In the genomic region with DNA sequence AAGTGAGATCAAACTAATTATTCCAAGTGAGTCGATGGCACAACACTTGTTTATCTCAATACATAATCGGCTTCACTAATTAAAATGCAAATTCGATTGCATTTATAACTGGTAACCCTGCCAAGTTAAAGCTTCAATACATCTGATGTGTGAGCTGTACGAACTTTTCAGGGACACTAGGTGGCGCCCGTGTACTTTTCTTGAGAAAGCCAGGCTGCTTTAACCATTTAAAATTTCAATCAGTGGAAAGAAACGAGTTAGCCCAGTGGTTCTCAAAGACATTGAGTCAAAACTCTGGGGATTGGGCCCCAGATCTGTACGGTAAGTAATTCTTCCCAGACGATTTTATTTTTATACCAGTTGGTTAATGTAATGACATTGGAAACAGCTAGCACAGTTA, we compare ENCODE assay signal across 8 cellular contexts.
DNase-seq lines count a peak whose midpoint lies in the region; ATAC-seq and TF ChIP-seq lines count a peak whose summit lies in the region.

No MANE protein-coding gene starts in this region.

- ATAC-seq in HG03469 (IDR thresholded peaks at IDR 0.05; ENCODE audit: unreplicated experiment): peak; percentile 35

- H3K27me3 Mint-ChIP-seq in activated CD4-positive, alpha-beta T cell treated with anti-CD3 and anti-CD28 coated beads, Interleukin-2, amount 10 ng/mL, durations not matched to agents 7 days and 5 days: peaks cover 6% of the 10 kb centered on the region
- H3K27me3 Mint-ChIP-seq in mesothelial cell of epicardium (ENCODE audit: low read depth): peaks cover 9% of the 10 kb centered on the region

- DNase-seq in NCI-H526 (lab: John Stamatoyannopoulos, UW) (peak; percentile 73 to 92), ecto neural progenitor cell (ENCODE audit: low spot score) (peak; percentile 66), mesothelial cell of epicardium (ENCODE audit: low spot score in 2 of 2, unreplicated experiment in 2 of 2) (peak; percentile 40 to 66), mesenteric fat pad (ENCODE audit: low spot score) (no peak)
- DNase-seq in activated CD4-positive, alpha-beta T cell treated with anti-CD3 and anti-CD28 coated beads, Interleukin-2, amount 10 ng/mL, durations not matched to agents 7 days and 5 days: peak; percentile 57
- DNase-seq in stimulated activated CD8-positive, alpha-beta memory T cell treated with anti-CD3 and anti-CD28 coated beads, Interleukin-7, amount 100 ng/mL, for 48 hours (ENCODE audit: extremely low read depth in 1 of 2, low read depth in 1 of 2): peak; percentile 8 to 16

- H3K4me3 Mint-ChIP-seq in activated CD4-positive, alpha-beta T cell treated with anti-CD3 and anti-CD28 coated beads, Interleukin-2, amount 10 ng/mL, durations not matched to agents 7 days and 5 days: no peak overlapping the region
- no peak overlapping the region for H3K4me3 Mint-ChIP-seq in mesothelial cell of epicardium

- H3K9me3 Mint-ChIP-seq in activated CD4-positive, alpha-beta T cell treated with anti-CD3 and anti-CD28 coated beads, Interleukin-2, amount 10 ng/mL, durations not matched to agents 7 days and 5 days: no peaks in the 10 kb centered on the region
- H3K9me3 Mint-ChIP-seq in mesothelial cell of epicardium: peaks cover 15% of the 10 kb centered on the region

- no peaks in the 10 kb centered on the region for H3K36me3 Mint-ChIP-seq in activated CD4-positive, alpha-beta T cell treated with anti-CD3 and anti-CD28 coated beads, Interleukin-2, amount 10 ng/mL, durations not matched to agents 7 days and 5 days (ENCODE audit: low read depth)
- H3K36me3 Mint-ChIP-seq in mesothelial cell of epicardium: no peaks in the 10 kb centered on the region

- CTCF ChIA-PET in activated CD4-positive, alpha-beta T cell treated with anti-CD3 and anti-CD28 coated beads, Interleukin-2, amount 10 ng/mL, durations not matched to agents 7 days and 5 days (lab: Charles Lee): interaction anchor here (0.6 to 1.8 kb wide), 5 partner anchors 13 to 361 kb away, joined by 3 to 4 read pairs (median 3); no protein-coding TSS in a partner anchor

- POLR2A ChIA-PET in activated CD4-positive, alpha-beta T cell treated with anti-CD3 and anti-CD28 coated beads, Interleukin-2, amount 10 ng/mL, durations not matched to agents 7 days and 5 days (lab: Charles Lee): interaction anchor here (0.6 kb wide), 1 partner anchor 362 kb away, joined by 3 read pairs; no protein-coding TSS in a partner anchor

- no peaks in the 10 kb centered on the region for H3K4me1 Mint-ChIP-seq in activated CD4-positive, alpha-beta T cell treated with anti-CD3 and anti-CD28 coated beads, Interleukin-2, amount 10 ng/mL, durations not matched to agents 7 days and 5 days
- no peaks in the 10 kb centered on the region for H3K4me1 Mint-ChIP-seq in mesothelial cell of epicardium

- TF ChIP-seq CTCF in GM12873 (IDR thresholded peaks at IDR 0.05; ENCODE audit: insufficient read depth, low read depth, low read length, missing control alignments) (peak; percentile 80), mesothelial cell of epicardium (IDR thresholded peaks at IDR 0.05; ENCODE audit: unreplicated experiment) (peak; percentile 93)

- no peak overlapping the region for H3K27ac Mint-ChIP-seq in activated CD4-positive, alpha-beta T cell treated with anti-CD3 and anti-CD28 coated beads, Interleukin-2, amount 10 ng/mL, durations not matched to agents 7 days and 5 days
- H3K27ac Mint-ChIP-seq in mesothelial cell of epicardium: no peak overlapping the region
